Comparison of ENCODE assay signal across 11 cellular contexts in the genomic region with DNA sequence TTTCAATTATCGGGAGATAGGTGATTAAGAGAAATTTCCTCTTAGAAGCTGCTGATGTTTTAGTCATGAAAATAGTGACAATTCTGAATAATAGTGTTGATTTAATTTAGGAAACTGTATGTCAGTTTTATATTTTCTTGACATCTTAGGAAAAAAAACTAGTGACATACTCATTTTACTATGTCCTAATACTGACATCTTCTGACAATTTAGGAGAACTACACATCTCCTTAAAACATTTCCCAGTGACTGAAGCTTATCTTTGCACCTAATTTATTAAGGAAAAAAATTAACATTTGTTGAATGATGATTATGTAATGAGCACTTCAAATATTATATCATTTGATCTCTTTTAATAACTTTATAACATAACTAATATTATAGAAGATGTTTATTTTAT. TPM values are rescaled to one million over a fixed set of nuclear protein-coding genes. Genes with fewer than 3 reads are reported as not detected.
DNase-seq lines count a peak whose midpoint lies in the region; ATAC-seq, FAIRE-seq and TF ChIP-seq lines count a peak whose summit lies in the region.
"Had no signal": no experiment of that assay in that cellular context is flagged by ENCODE, and none has a peak within 500 bp of the region (broad histone marks: within the 10 kb centered on the region; RNA-seq: fewer than 3 reads in every experiment).

No MANE protein-coding gene starts in this region.

- H3K27ac Mint-ChIP-seq in CD8-positive, alpha-beta memory T cell, result no peak overlapping the region
- H3K27ac Mint-ChIP-seq: activated naive CD8-positive, alpha-beta T cell had no signal

- peaks cover 0 to 1% of the 10 kb centered on the region in 2 donors for H3K27me3 Mint-ChIP-seq in CD8-positive, alpha-beta memory T cell
- H3K27me3 Mint-ChIP-seq: activated naive CD8-positive, alpha-beta T cell had no signal

- DNase-seq in AG04450 (ENCODE audit: low read depth, low spot score), result no peak
- DNase-seq in H4 (ENCODE audit: low spot score), result peak; percentile 10
- no peak for DNase-seq in kidney
- DNase-seq in stimulated activated CD4-positive, alpha-beta T cell treated with anti-CD3 and anti-CD28 coated beads, Interleukin-4, amount 100 ng/mL, for 1 hour, result no peak
- DNase-seq in stimulated activated CD4-positive, alpha-beta T cell treated with anti-CD3 and anti-CD28 coated beads, Interleukin-2, amount 100 ng/mL, for 48 hours, result no peak
- no peak for DNase-seq in CD8-positive, alpha-beta memory T cell
- DNase-seq: NCI-H226 had no signal

- H3K4me1 Mint-ChIP-seq in CD8-positive, alpha-beta memory T cell, result no peaks in the 10 kb centered on the region

- no peak for ATAC-seq in HG02610 (IDR thresholded peaks at IDR 0.05; ENCODE audit: unreplicated experiment)

- no peaks in the 10 kb centered on the region for H3K27me3 ChIP-seq in AG04450 (ENCODE audit: control insufficient read depth, insufficient read depth, low read length)
- no peaks in the 10 kb centered on the region for H3K27me3 ChIP-seq in CD8-positive, alpha-beta memory T cell (ENCODE audit: insufficient read depth, low read length, poor library complexity, severe bottlenecking)

- FAIRE-seq in TTC549 (lab: Jason Lieb, UNC), result peak; percentile 90
- FAIRE-seq in kidney (lab: Jason Lieb, UNC), result peak; percentile 99

- CTCF ChIA-PET in AG04450 (lab: Charles Lee), result interaction anchor here (0.6 to 1.7 kb wide), 7 partner anchors 10 to 537 kb away, joined by 3 to 14 read pairs (median 4); no protein-coding TSS in a partner anchor
- CTCF ChIA-PET in CD8-positive, alpha-beta memory T cell (lab: Charles Lee), result no interaction called here

- intact Hi-C loops in kidney (cut with DNase I), result no loop called here

- no peak overlapping the region for H3K4me3 Mint-ChIP-seq in CD8-positive, alpha-beta memory T cell
- H3K4me3 Mint-ChIP-seq: activated naive CD8-positive, alpha-beta T cell had no signal

- POLR2A ChIA-PET in AG04450 (lab: Yijun Ruan, JAX), result no interaction called here
- POLR2A ChIA-PET in CD8-positive, alpha-beta memory T cell (lab: Charles Lee), result no interaction called here

- no peak overlapping the region for H3K27ac ChIP-seq in AG04450 (ENCODE audit: low read depth, low read length)
- H3K27ac ChIP-seq in kidney (ENCODE audit: low read depth in 2 of 2, low read length in 2 of 2), result no peak overlapping the region
- no peak overlapping the region for H3K27ac ChIP-seq in CD8-positive, alpha-beta memory T cell (ENCODE audit: low read depth, low read length)
- H3K27ac ChIP-seq: parathyroid adenoma had no signal

- no peaks in the 10 kb centered on the region for H3K36me3 ChIP-seq in kidney (ENCODE audit: control insufficient read depth in 1 of 2, insufficient read depth in 2 of 2, low read length in 2 of 2)
- H3K36me3 ChIP-seq in CD8-positive, alpha-beta memory T cell (ENCODE audit: insufficient read depth, low read length), result no peaks in the 10 kb centered on the region

- no peaks in the 10 kb centered on the region for H3K4me1 ChIP-seq in kidney (ENCODE audit: control insufficient read depth in 1 of 2, insufficient read depth in 1 of 2, low read depth in 1 of 2, low read length in 2 of 2)
- no peaks in the 10 kb centered on the region for H3K4me1 ChIP-seq in CD8-positive, alpha-beta memory T cell (ENCODE audit: insufficient read depth, low read length)
- H3K4me1 ChIP-seq: parathyroid adenoma had no signal

- no peak overlapping the region for H3K9ac ChIP-seq in kidney (ENCODE audit: low read length in 2 of 2)
- H3K9ac ChIP-seq: parathyroid adenoma had no signal

- H3K36me3 Mint-ChIP-seq in CD8-positive, alpha-beta memory T cell, result no peaks in the 10 kb centered on the region
- H3K36me3 Mint-ChIP-seq: activated naive CD8-positive, alpha-beta T cell had no signal

- TF ChIP-seq CTCF in AG04450 (IDR thresholded peaks at IDR 0.05; ENCODE audit: low read depth, low read length), result peak; percentile 47
- peak; percentile 24 for TF ChIP-seq CTCF in kidney (IDR thresholded peaks at IDR 0.05; ENCODE audit: borderline replicate concordance, extremely low read depth, insufficient read depth)

- H3K9me3 Mint-ChIP-seq in CD8-positive, alpha-beta memory T cell, result peaks cover 3 to 6% (median 4%) of the 10 kb centered on the region in 5 donors

- H3K4me3 ChIP-seq in AG04450 (ENCODE audit: low read depth, low read length) (no peak overlapping the region), kidney (ENCODE audit: low read length in 2 of 2) (no peak overlapping the region)
- H3K4me3 ChIP-seq in CD8-positive, alpha-beta memory T cell (ENCODE audit: low read length), result no peak overlapping the region

- H3K9me3 ChIP-seq in AG04450 (ENCODE audit: control insufficient read depth, insufficient read depth, low read length) (no peaks in the 10 kb centered on the region), kidney (ENCODE audit: control insufficient read depth in 1 of 2, low read length in 2 of 2) (no peaks in the 10 kb centered on the region)
- no peaks in the 10 kb centered on the region for H3K9me3 ChIP-seq in CD8-positive, alpha-beta memory T cell (ENCODE audit: low read length)

RNA-seq across cellular contexts. Expression of gene RBMXL3, which starts 42.0 kb away (rescaled TPM):
- not detected in 2 replicates for polyA plus RNA-seq in AG04450 (2011; rRNA removed)
- not detected in 2 replicates for polyA minus RNA-seq in AG04450 (2011; rRNA and poly(A)+ RNA removed)
- total RNA-seq in H4 (2014; rRNA removed; shearing (Covaris generic)), result not detected in 2 replicates
- not detected for total RNA-seq in kidney
- polyA plus RNA-seq in kidney (ENCODE audit: insufficient read depth, low read depth, low replicate concordance), result not detected
- not detected for total RNA-seq in CD8-positive, alpha-beta memory T cell
- polyA plus RNA-seq in CD8-positive, alpha-beta memory T cell, result not detected
